ENCODE assay signal across 1 cellular context in the genomic region with DNA sequence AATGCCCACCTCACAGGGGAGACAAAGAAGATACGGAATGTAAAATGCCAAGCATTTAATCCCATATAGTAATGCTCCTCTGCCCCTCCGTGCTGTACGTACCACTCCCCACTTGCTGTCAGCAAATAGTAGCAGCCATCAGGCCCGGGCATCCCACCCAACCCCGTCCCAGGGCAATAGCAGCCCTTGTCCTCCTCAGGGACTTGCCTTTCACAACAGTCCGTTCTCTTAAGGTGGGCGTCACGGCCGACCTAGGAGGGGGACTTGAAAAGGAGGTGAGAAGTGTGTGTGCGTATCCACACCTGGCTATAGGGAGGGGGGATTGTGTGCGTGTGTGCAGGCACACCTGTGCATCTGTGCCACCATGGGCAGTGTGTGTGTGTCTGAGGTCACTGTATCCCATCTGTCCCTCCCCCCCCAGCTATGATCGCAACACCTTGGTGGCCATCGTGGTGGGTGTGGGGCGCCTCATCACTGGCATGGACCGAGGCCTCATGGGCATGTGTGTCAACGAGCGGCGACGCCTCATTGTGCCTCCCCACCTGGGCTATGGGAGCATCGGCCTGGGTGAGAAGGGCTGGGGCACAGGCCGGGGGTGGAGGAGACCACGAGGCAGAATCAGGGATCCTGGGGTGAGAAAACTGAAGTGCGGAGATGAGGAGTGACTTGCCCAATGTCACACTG.
TF ChIP-seq lines count a peak whose summit lies in the region.

No MANE protein-coding gene starts in this region.

TF ChIP-seq in WTC11, 78 proteins besides CTCF, POLR2A, EP300 and RAD21 (continued from another document):
- TF ChIP-seq, protein P1, sequence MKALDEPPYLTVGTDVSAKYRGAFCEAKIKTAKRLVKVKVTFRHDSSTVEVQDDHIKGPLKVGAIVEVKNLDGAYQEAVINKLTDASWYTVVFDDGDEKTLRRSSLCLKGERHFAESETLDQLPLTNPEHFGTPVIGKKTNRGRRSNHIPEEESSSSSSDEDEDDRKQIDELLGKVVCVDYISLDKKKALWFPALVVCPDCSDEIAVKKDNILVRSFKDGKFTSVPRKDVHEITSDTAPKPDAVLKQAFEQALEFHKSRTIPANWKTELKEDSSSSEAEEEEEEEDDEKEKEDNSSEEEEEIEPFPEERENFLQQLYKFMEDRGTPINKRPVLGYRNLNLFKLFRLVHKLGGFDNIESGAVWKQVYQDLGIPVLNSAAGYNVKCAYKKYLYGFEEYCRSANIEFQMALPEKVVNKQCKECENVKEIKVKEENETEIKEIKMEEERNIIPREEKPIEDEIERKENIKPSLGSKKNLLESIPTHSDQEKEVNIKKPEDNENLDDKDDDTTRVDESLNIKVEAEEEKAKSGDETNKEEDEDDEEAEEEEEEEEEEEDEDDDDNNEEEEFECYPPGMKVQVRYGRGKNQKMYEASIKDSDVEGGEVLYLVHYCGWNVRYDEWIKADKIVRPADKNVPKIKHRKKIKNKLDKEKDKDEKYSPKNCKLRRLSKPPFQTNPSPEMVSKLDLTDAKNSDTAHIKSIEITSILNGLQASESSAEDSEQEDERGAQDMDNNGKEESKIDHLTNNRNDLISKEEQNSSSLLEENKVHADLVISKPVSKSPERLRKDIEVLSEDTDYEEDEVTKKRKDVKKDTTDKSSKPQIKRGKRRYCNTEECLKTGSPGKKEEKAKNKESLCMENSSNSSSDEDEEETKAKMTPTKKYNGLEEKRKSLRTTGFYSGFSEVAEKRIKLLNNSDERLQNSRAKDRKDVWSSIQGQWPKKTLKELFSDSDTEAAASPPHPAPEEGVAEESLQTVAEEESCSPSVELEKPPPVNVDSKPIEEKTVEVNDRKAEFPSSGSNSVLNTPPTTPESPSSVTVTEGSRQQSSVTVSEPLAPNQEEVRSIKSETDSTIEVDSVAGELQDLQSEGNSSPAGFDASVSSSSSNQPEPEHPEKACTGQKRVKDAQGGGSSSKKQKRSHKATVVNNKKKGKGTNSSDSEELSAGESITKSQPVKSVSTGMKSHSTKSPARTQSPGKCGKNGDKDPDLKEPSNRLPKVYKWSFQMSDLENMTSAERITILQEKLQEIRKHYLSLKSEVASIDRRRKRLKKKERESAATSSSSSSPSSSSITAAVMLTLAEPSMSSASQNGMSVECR (CRISPR knock-in tag; IDR thresholded peaks at IDR 0.05; ENCODE audit: borderline replicate concordance) = no peak
- TF ChIP-seq TEAD1 (CRISPR knock-in tag; IDR thresholded peaks at IDR 0.05) = no peak
- TF ChIP-seq AFF4 (CRISPR knock-in tag; IDR thresholded peaks at IDR 0.05; ENCODE audit: borderline replicate concordance) = no peak
- TF ChIP-seq, protein P2, sequence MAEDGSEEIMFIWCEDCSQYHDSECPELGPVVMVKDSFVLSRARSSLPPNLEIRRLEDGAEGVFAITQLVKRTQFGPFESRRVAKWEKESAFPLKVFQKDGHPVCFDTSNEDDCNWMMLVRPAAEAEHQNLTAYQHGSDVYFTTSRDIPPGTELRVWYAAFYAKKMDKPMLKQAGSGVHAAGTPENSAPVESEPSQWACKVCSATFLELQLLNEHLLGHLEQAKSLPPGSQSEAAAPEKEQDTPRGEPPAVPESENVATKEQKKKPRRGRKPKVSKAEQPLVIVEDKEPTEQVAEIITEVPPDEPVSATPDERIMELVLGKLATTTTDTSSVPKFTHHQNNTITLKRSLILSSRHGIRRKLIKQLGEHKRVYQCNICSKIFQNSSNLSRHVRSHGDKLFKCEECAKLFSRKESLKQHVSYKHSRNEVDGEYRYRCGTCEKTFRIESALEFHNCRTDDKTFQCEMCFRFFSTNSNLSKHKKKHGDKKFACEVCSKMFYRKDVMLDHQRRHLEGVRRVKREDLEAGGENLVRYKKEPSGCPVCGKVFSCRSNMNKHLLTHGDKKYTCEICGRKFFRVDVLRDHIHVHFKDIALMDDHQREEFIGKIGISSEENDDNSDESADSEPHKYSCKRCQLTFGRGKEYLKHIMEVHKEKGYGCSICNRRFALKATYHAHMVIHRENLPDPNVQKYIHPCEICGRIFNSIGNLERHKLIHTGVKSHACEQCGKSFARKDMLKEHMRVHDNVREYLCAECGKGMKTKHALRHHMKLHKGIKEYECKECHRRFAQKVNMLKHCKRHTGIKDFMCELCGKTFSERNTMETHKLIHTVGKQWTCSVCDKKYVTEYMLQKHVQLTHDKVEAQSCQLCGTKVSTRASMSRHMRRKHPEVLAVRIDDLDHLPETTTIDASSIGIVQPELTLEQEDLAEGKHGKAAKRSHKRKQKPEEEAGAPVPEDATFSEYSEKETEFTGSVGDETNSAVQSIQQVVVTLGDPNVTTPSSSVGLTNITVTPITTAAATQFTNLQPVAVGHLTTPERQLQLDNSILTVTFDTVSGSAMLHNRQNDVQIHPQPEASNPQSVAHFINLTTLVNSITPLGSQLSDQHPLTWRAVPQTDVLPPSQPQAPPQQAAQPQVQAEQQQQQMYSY (CRISPR knock-in tag; IDR thresholded peaks at IDR 0.05) = no peak
- no peak for TF ChIP-seq CREM (CRISPR knock-in tag; IDR thresholded peaks at IDR 0.05)
